Comparison of ENCODE assay signal across 1 cellular context in genomic region chrX:40143987-40144386, GRCh38.
TF ChIP-seq lines count a peak whose summit lies in the region.

No MANE protein-coding gene starts in this region.

TF ChIP-seq in GM23338, 12 proteins besides CTCF, POLR2A, EP300 and RAD21 (continued from another document):
- no peak for TF ChIP-seq REST (IDR thresholded peaks at IDR 0.05; ENCODE audit: unreplicated experiment)
- no peak for TF ChIP-seq STAT1 (IDR thresholded peaks at IDR 0.05; ENCODE audit: unreplicated experiment)
- no peak for TF ChIP-seq EZH2 (IDR thresholded peaks at IDR 0.05; ENCODE audit: low read depth, unreplicated experiment)
- no peak for TF ChIP-seq ZNF331 (CRISPR knock-in tag; IDR thresholded peaks at IDR 0.05; ENCODE audit: low read depth)
- TF ChIP-seq EZH2phosphoT487 (IDR thresholded peaks at IDR 0.05; ENCODE audit: unreplicated experiment), result no peak
- TF ChIP-seq JUNB (IDR thresholded peaks at IDR 0.05; ENCODE audit: unreplicated experiment), result no peak
- TF ChIP-seq POLR2AphosphoS5 (IDR thresholded peaks at IDR 0.05; ENCODE audit: low read depth), result no peak
TF ChIP-seq in GM23338: peak in this region for 0.
